ENCODE assay signal across 28 cellular contexts in the genomic region with DNA sequence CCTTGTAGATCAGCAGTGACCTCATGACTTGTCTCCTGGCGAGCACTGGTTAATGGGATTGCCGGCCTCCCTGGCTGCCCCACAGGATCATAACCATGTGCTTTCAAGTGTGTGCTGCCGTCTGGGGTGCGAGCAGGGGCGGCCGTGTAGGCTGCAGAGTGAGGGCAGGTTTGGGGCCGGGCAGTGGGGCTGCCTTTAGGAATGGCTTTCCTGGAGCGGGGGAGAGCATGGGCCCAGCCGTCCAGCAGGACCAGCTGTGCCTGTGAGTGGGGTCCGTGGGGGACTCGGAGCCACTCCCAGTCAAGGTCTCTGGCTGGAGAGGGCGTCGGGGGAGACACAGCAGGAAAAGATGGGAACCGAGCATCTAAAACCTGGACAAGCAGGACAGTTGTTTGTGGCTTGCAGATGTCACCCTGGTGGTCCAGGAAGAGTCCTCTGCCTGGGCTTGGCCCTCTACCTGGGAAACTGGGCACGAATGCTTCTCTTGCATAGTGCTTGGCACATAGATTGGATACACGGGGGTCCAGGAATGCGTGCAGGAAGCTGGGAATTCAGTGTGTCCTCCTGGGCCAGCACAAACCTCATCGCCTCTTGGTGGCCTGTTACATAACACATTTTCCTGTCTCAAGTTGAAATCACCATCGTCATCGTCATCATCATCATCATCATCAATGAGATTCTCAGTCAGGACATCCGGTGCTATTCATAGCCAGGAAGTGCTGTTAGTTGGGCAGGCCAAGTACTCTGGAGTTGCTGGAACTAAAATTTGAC.
A peak's percentile ranks its signal among the peaks of the same experiment; 100 is the strongest.
DNase-seq lines count a peak whose midpoint lies in the region; ATAC-seq, FAIRE-seq and TF ChIP-seq lines count a peak whose summit lies in the region.
"Had no signal": no experiment of that assay in that cellular context is flagged by ENCODE, and none has a peak within 500 bp of the region (broad histone marks: within the 10 kb centered on the region; RNA-seq: fewer than 3 reads in every experiment).

No MANE protein-coding gene starts in this region.

- no peaks in the 10 kb centered on the region for H3K4me1 ChIP-seq in duodenal mucosa (ENCODE audit: control insufficient read depth in 1 of 2, insufficient read depth in 2 of 2, low read length in 2 of 2)
- no peaks in the 10 kb centered on the region for H3K4me1 ChIP-seq in HepG2 (ENCODE audit: insufficient read depth, low read length)
- H3K4me1 ChIP-seq in GM23338 (ENCODE audit: insufficient read depth): no peaks in the 10 kb centered on the region
- H3K4me1 ChIP-seq: A549, body of pancreas, Caco-2, HAP-1, right lobe of liver had no signal

- H3K9me3 Mint-ChIP-seq in CD14-positive monocyte (peaks cover 0 to 3% (median 0%) of the 10 kb centered on the region in 7 donors), GM23338 (peaks cover 5% of the 10 kb centered on the region; the same call in 2 of the 3 replicates)
- H3K9me3 Mint-ChIP-seq: activated T-cell treated with anti-CD3 and anti-CD28 coated beads, Interleukin-2, amount 50 U/mL, for 24 hours had no signal

- peaks cover 17% of the 10 kb centered on the region for H3K4me1 Mint-ChIP-seq in CD14-positive monocyte
- peaks cover 6% of the 10 kb centered on the region; the same call in 1 of the 3 replicates for H3K4me1 Mint-ChIP-seq in GM23338

- in situ Hi-C loops in HepG2 (cut with HindIII; ENCODE audit: extremely low pct_ligation_motif_present, low pct_unique_long_range_greater_than_20kb): no loop called here

- H2AFZ ChIP-seq in HepG2 (ENCODE audit: low read length) (no peak overlapping the region), GM23338 (no peak overlapping the region)

- FAIRE-seq in HepG2 (lab: Jason Lieb, UNC): no peak
- FAIRE-seq: A549, islet of Langerhans had no signal

- no peaks in the 10 kb centered on the region for H3K9me2 ChIP-seq in GM23338 (ENCODE audit: insufficient read depth)
- H3K9me2 ChIP-seq: SK-N-SH had no signal

- H3K27me3 Mint-ChIP-seq in CD14-positive monocyte (ENCODE audit: low read depth in 3 of 3) (peaks cover 7 to 10% (median 9%) of the 10 kb centered on the region in 3 donors), GM23338 (ENCODE audit: insufficient read depth, low read depth, poor library complexity) (peaks cover 11% of the 10 kb centered on the region)

- peaks cover 0 to 1% of the 10 kb centered on the region in 2 donors for H3K36me3 Mint-ChIP-seq in CD14-positive monocyte
- H3K36me3 Mint-ChIP-seq in GM23338 (ENCODE audit: low read depth): no peaks in the 10 kb centered on the region
- H3K36me3 Mint-ChIP-seq: memory B cell had no signal

- H3K36me3 ChIP-seq in duodenal mucosa (ENCODE audit: control insufficient read depth in 1 of 2, insufficient read depth in 2 of 2, low read length in 2 of 2) (no peaks in the 10 kb centered on the region), HepG2 (replicated peaks in 1 of 2; ENCODE audit: control insufficient read depth in 1 of 2, insufficient read depth in 2 of 2, low read length in 2 of 2) (no peaks in the 10 kb centered on the region), GM23338 (ENCODE audit: insufficient read depth) (no peaks in the 10 kb centered on the region)
- H3K36me3 ChIP-seq: HAP-1, right lobe of liver had no signal

- H3K4me2 ChIP-seq in HepG2 (ENCODE audit: low read depth, low read length) (no peak overlapping the region), GM23338 (no peak overlapping the region)
- H3K4me2 ChIP-seq: A549, SK-N-SH had no signal

- H3K9ac ChIP-seq in duodenal mucosa (ENCODE audit: low read depth in 1 of 2, low read length in 2 of 2) (no peak overlapping the region), HepG2 (ENCODE audit: insufficient read depth, low read depth, low read length) (no peak overlapping the region)
- H3K9ac ChIP-seq: SK-N-SH had no signal

- CTCF ChIA-PET in HepG2 (lab: Yijun Ruan, JAX; ENCODE audit: low intra/inter-chr PET ratio, low total read pairs): no interaction called here

- TF ChIP-seq CTCF in CD14-positive monocyte (IDR thresholded peaks at IDR 0.05) (no peak), HepG2 (CRISPR knock-in tag; IDR thresholded peaks at IDR 0.05) (no peak), GM23338 (conservative IDR thresholded peaks at IDR 0.05; ENCODE audit: low read depth in 2 of 2) (no peak)

- no peaks in the 10 kb centered on the region for H3F3A ChIP-seq in GM23338 (replicated peaks; ENCODE audit: low read depth)

- H3K27ac ChIP-seq in duodenal mucosa (ENCODE audit: low read depth, low read length) (peak overlapping the region; percentile 10), HepG2 (ENCODE audit: extremely low read length, insufficient read depth, low read length) (no peak overlapping the region), GM23338 (ENCODE audit: low read depth) (no peak overlapping the region)
- H3K27ac ChIP-seq: A549, body of pancreas, right lobe of liver had no signal

- POLR2A ChIA-PET in HepG2 (lab: Yijun Ruan, JAX): no interaction called here

- H4K20me1 ChIP-seq in HepG2 (ENCODE audit: insufficient read depth, low read length): no peaks in the 10 kb centered on the region
- no peaks in the 10 kb centered on the region for H4K20me1 ChIP-seq in GM23338 (replicated peaks; ENCODE audit: insufficient read depth)

- H3K27ac Mint-ChIP-seq in CD14-positive monocyte (peak overlapping the region in 2 of 7 donors; percentile 3 to 54), GM23338 (no peak overlapping the region)
- H3K27ac Mint-ChIP-seq: activated T-cell treated with anti-CD3 and anti-CD28 coated beads, Interleukin-2, amount 50 U/mL, for 24 hours; memory B cell had no signal

- H3K27me3 ChIP-seq in duodenal mucosa (ENCODE audit: control insufficient read depth in 1 of 2, insufficient read depth in 2 of 2, low read length in 2 of 2) (no peaks in the 10 kb centered on the region), HepG2 (ENCODE audit: control insufficient read depth in 1 of 2, insufficient read depth in 2 of 2, low read length in 2 of 2) (no peaks in the 10 kb centered on the region), GM23338 (ENCODE audit: insufficient read depth) (no peaks in the 10 kb centered on the region)
- H3K27me3 ChIP-seq: body of pancreas, right lobe of liver had no signal

- peak; percentile 29 for DNase-seq in CD14-positive monocyte (ENCODE audit: low spot score)
- DNase-seq in HepG2 (ENCODE audit: low spot score): no peak
- DNase-seq in sciatic nerve (ENCODE audit: low spot score): peak; percentile 55
- DNase-seq in CD1c-positive myeloid dendritic cell (ENCODE audit: extremely low spot score): no peak
- no peak for DNase-seq in GM23338 (ENCODE audit: low spot score)
- no peak for DNase-seq in superior temporal gyrus (ENCODE audit: extremely low spot score)
- DNase-seq: activated CD4-positive, alpha-beta T cell treated with anti-CD3 and anti-CD28 coated beads for 48 hours; activated gamma-delta T cell treated with Interleukin-2 at 50 U/mL for 16 hours; activated T-cell treated with anti-CD3 and anti-CD28 coated beads, Interleukin-2, amount 50 U/mL, for 24 hours; body of pancreas; Caco-2; DND-41; effector memory CD4-positive, alpha-beta T cell; erythroblast; Kasumi-1; NCI-H2171; NCI-H526; SK-N-SH; stimulated activated CD4-positive, alpha-beta T cell treated with anti-CD3 and anti-CD28 coated beads, Interleukin-15, amount 100 ng/mL, for 24 hours; T-helper 2 cell had no signal

- TF ChIP-seq RAD21 in HepG2 (CRISPR knock-in tag; IDR thresholded peaks at IDR 0.05): no peak

- H3K4me3 ChIP-seq in duodenal mucosa (ENCODE audit: low read depth in 1 of 2, low read length in 2 of 2) (no peak overlapping the region), HepG2 (replicated peaks in 1 of 3; ENCODE audit: insufficient read depth in 1 of 3, low read depth in 2 of 3, low read length in 3 of 3) (no peak overlapping the region), GM23338 (no peak overlapping the region)
- H3K4me3 ChIP-seq: A549, body of pancreas, HAP-1, right lobe of liver had no signal

- intact Hi-C loops in CD14-positive monocyte (cut with micrococcal nuclease) (no loop called here), HepG2 (cut with micrococcal nuclease; ENCODE audit: unreplicated experiment) (no loop called here), sciatic nerve (cut with DNase I) (no loop called here)

- TF ChIP-seq EP300 in HepG2 (IDR thresholded peaks at IDR 0.05; ENCODE audit: low read depth in 2 of 2, low read length in 2 of 2) (no peak), HepG2 (CRISPR knock-in tag; IDR thresholded peaks at IDR 0.05; ENCODE audit: borderline replicate concordance) (no peak)

- H3K9me3 ChIP-seq in duodenal mucosa (ENCODE audit: control insufficient read depth in 1 of 2, low read length in 2 of 2) (no peaks in the 10 kb centered on the region), HepG2 (ENCODE audit: low read length) (no peaks in the 10 kb centered on the region)
- H3K9me3 ChIP-seq: A549, body of pancreas, Caco-2, HAP-1, right lobe of liver, SK-N-SH had no signal

- 75% methylated on average over 10 of the region's 21 CpGs for WGBS in HepG2 (ENCODE audit: low lambda C conversion rate)

- no peak for TF ChIP-seq POLR2A in HepG2 (IDR thresholded peaks at IDR 0.05; ENCODE audit: insufficient read depth in 1 of 2, low read depth in 2 of 2, low read length in 2 of 2)

- H3K79me2 ChIP-seq in HepG2 (ENCODE audit: insufficient read depth, low read length) (no peaks in the 10 kb centered on the region), GM23338 (replicated peaks; ENCODE audit: insufficient read depth) (no peaks in the 10 kb centered on the region)

- H3K4me3 Mint-ChIP-seq in CD14-positive monocyte (no peak overlapping the region), GM23338 (no peak overlapping the region)
- H3K4me3 Mint-ChIP-seq: activated T-cell treated with anti-CD3 and anti-CD28 coated beads, Interleukin-2, amount 50 U/mL, for 24 hours; B cell; memory B cell had no signal

- ATAC-seq in HepG2 (no peak), sciatic nerve (peak; percentile 13), GM23338 (no peak), GM21515 (IDR thresholded peaks at IDR 0.05; ENCODE audit: unreplicated experiment) (no peak)
- ATAC-seq: A549, body of pancreas, right lobe of liver had no signal

- no TSS peak for BruUV-seq in HepG2 (replicated peaks; lab: Mats Ljungman, UMichigan)

TF ChIP-seq in HepG2, 621 proteins besides CTCF, POLR2A, EP300 and RAD21 (continues in another document):
- no peak for TF ChIP-seq GFI1 (CRISPR knock-in tag; IDR thresholded peaks at IDR 0.05; ENCODE audit: borderline replicate concordance)
- no peak for TF ChIP-seq ELF1 (CRISPR knock-in tag; IDR thresholded peaks at IDR 0.05)
- TF ChIP-seq NFE2 (CRISPR knock-in tag; IDR thresholded peaks at IDR 0.05): no peak
- peak; percentile 71 for TF ChIP-seq CREB1 (IDR thresholded peaks at IDR 0.05)
- no peak for TF ChIP-seq CREB1 (CRISPR knock-in tag; IDR thresholded peaks at IDR 0.05)
- no peak for TF ChIP-seq MEIS1 (CRISPR knock-in tag; IDR thresholded peaks at IDR 0.05; ENCODE audit: borderline replicate concordance)

TF ChIP-seq in GM23338, 12 proteins besides CTCF, POLR2A, EP300 and RAD21 (continues in another document):
- TF ChIP-seq EZH2phosphoT487 (IDR thresholded peaks at IDR 0.05; ENCODE audit: unreplicated experiment) (no peak), ZNF114 (CRISPR knock-in tag; IDR thresholded peaks at IDR 0.05) (no peak)

Comparison
In these comparisons a context has a peak if more than half of its experiments do, and no peak if none do; other contexts are left out.
1. DNase-seq: peak in CD14-positive monocyte (single experiment) and sciatic nerve (single experiment); none in HepG2 (single experiment), CD1c-positive myeloid dendritic cell (single experiment), GM23338 (single experiment) and superior temporal gyrus (single experiment).